ENCODE assay signal across 8 cellular contexts in genomic region chr6:42978793-42979522, GRCh38. TPM values are rescaled to one million over a fixed set of nuclear protein-coding genes. Genes with fewer than 3 reads are reported as not detected.
DNase-seq lines count a peak whose midpoint lies in the region; ATAC-seq and TF ChIP-seq lines count a peak whose summit lies in the region.

Gene PEX6, minus strand, starts transcription at chr6:42979181. Its CDS starts 31 bp downstream, at chr6:42979150.

- H3K36me3 ChIP-seq in right atrium auricular region (no peaks in the 10 kb centered on the region), uterus (no peaks in the 10 kb centered on the region)

- intact Hi-C loops in uterus (cut with DNase I; ENCODE audit: low total_unique reads): no loop called here

- TF ChIP-seq POLR2A in uterus (IDR thresholded peaks at IDR 0.05): peak in 1 of 2 donors; percentile 42

- H3K4me1 ChIP-seq in right atrium auricular region (peaks cover 0 to 25% of the 10 kb centered on the region in 2 donors), uterus (peaks cover 0 to 7% of the 10 kb centered on the region in 2 donors)

- H3K9me3 ChIP-seq in T-helper 17 cell (ENCODE audit: control insufficient read depth, low read length, poor library complexity, severe bottlenecking) (no peaks in the 10 kb centered on the region), right atrium auricular region (no peaks in the 10 kb centered on the region), uterus (no peaks in the 10 kb centered on the region)

- peak; percentile 95 for DNase-seq in GM13977 (ENCODE audit: low spot score)
- DNase-seq in NCI-H1694 treated with DMSO at 0.1 percent for 48 hours (lab: John Stamatoyannopoulos, UW): peak; percentile 83
- peak; percentile 82 to 94 (median 87) for DNase-seq in T-helper 17 cell
- peak; percentile 35 to 89 (median 77) for DNase-seq in amygdala (lab: John Stamatoyannopoulos, UW)
- DNase-seq in right atrium auricular region (ENCODE audit: low spot score): peak; percentile 88
- DNase-seq in pulmonary artery endothelial cell (ENCODE audit: low read depth, low spot score): peak; percentile 52
- DNase-seq in uterus: peak; percentile 78 to 86

- peaks cover 2% of the 10 kb centered on the region for H3K36me3 Mint-ChIP-seq in T-helper 17 cell (ENCODE audit: low read depth)

- no peaks in the 10 kb centered on the region for H3K27me3 ChIP-seq in right atrium auricular region
- no peaks in the 10 kb centered on the region for H3K27me3 ChIP-seq in uterus

- H3K27ac ChIP-seq in right atrium auricular region: peak within 1 kb of the TSS; percentile 84
- peak within 1 kb of the TSS; percentile 83 to 87 for H3K27ac ChIP-seq in uterus

- ATAC-seq in HG02938 (IDR thresholded peaks at IDR 0.05; ENCODE audit: unreplicated experiment): peak; percentile 86
- peak; percentile 94 for ATAC-seq in T-helper 17 cell

- in situ Hi-C loops in GM13977 (cut with MboI; ENCODE audit: low pct_unique_long_range_greater_than_20kb, low sequenced_read_pairs, unreplicated experiment): no loop called here

- H3K4me3 Mint-ChIP-seq in T-helper 17 cell: peak within 1 kb of the TSS; percentile 93

- no peaks in the 10 kb centered on the region for H3K27me3 Mint-ChIP-seq in T-helper 17 cell

- H3K27ac Mint-ChIP-seq in T-helper 17 cell: peak within 1 kb of the TSS; percentile 97

- peak within 1 kb of the TSS; percentile 71 to 95 for H3K4me3 ChIP-seq in right atrium auricular region
- peak within 1 kb of the TSS; percentile 65 to 92 for H3K4me3 ChIP-seq in uterus

- TF ChIP-seq CTCF in GM13977 (IDR thresholded peaks at IDR 0.05; ENCODE audit: extremely low read depth, insufficient read depth, missing control alignments) (no peak), right atrium auricular region (IDR thresholded peaks at IDR 0.05) (peak in 1 of 2 donors; percentile 15), uterus (IDR thresholded peaks at IDR 0.05) (no peak)

- peaks cover 31% of the 10 kb centered on the region for H3K4me1 Mint-ChIP-seq in T-helper 17 cell

RNA-seq across cellular contexts. Expression of gene PEX6, which starts in this region (rescaled TPM):
- total RNA-seq in T-helper 17 cell (10 to 100 TPM; 10.2 to 15.5 TPM), right atrium auricular region (10 to 100 TPM; 11.7 to 16.7 TPM), pulmonary artery endothelial cell (21.7 and 32.7 TPM in 2 replicates), uterus (10 to 100 TPM; 19.2 to 38.2 (median 23.1) TPM)

Comparison
In these comparisons a context has a peak if more than half of its experiments do, and no peak if none do; other contexts are left out.
1. Peak in every context shown above with its lines: DNase-seq, ATAC-seq, H3K4me3 ChIP-seq and H3K27ac ChIP-seq.